1 cellular context compared by ENCODE assay signal in genomic region chr3:127848131-127849129, GRCh38.
TF ChIP-seq lines count a peak whose summit lies in the region.

No MANE protein-coding gene starts in this region.

TF ChIP-seq in HepG2, 621 proteins besides CTCF, POLR2A, EP300 and RAD21 (continued from another document):
- TF ChIP-seq IRX3 (CRISPR knock-in tag; IDR thresholded peaks at IDR 0.05; ENCODE audit: borderline replicate concordance, low read depth): no peak
- TF ChIP-seq ZNF30 (CRISPR knock-in tag; IDR thresholded peaks at IDR 0.05): no peak
- TF ChIP-seq ZNF713 (CRISPR knock-in tag; IDR thresholded peaks at IDR 0.05): no peak
- TF ChIP-seq TFDP1 (CRISPR knock-in tag; IDR thresholded peaks at IDR 0.05; ENCODE audit: borderline replicate concordance): no peak
- TF ChIP-seq ZHX2 (IDR thresholded peaks at IDR 0.05; ENCODE audit: low read depth): no peak
- TF ChIP-seq ZHX2 (CRISPR knock-in tag; IDR thresholded peaks at IDR 0.05; ENCODE audit: borderline replicate concordance): no peak
- no peak for TF ChIP-seq JUND (CRISPR knock-in tag; IDR thresholded peaks at IDR 0.05)
- TF ChIP-seq ZZZ3 (CRISPR knock-in tag; IDR thresholded peaks at IDR 0.05; ENCODE audit: borderline replicate concordance): no peak
- no peak for TF ChIP-seq PLRG1 (conservative IDR thresholded peaks at IDR 0.05)
- TF ChIP-seq ZKSCAN8 (CRISPR knock-in tag; IDR thresholded peaks at IDR 0.05; ENCODE audit: borderline replicate concordance): no peak
- no peak for TF ChIP-seq SKIL (CRISPR knock-in tag; IDR thresholded peaks at IDR 0.05; ENCODE audit: borderline replicate concordance)
- no peak for TF ChIP-seq ZNF430 (CRISPR knock-in tag; IDR thresholded peaks at IDR 0.05)
